ENCODE assay signal across 16 cellular contexts in the genomic region with DNA sequence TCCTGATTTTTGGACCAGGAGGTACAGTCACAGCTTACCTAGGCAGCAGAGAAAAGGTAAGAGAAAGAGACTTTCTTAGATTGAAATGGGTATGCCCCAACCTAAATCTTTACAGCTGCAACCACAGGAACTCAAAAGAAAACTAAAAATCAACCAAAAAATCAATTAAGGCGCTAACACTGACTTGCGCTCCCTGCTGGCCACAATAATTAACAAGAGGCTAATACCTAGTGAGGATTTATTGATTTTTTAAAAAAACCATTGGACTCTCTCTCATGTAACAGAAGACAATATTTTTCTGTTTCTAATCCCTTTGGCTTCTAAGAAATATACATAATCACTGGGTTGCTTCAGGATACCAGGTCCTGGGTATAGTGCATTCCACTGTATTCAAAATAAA.
DNase-seq lines count a peak whose midpoint lies in the region; ATAC-seq, FAIRE-seq and TF ChIP-seq lines count a peak whose summit lies in the region.
"Had no signal": no experiment of that assay in that cellular context is flagged by ENCODE, and none has a peak within 500 bp of the region (broad histone marks: within the 10 kb centered on the region; RNA-seq: fewer than 3 reads in every experiment).

No MANE protein-coding gene starts in this region.

- no peak overlapping the region for H2AFZ ChIP-seq in SK-N-SH (ENCODE audit: low read depth)
- H2AFZ ChIP-seq: parathyroid adenoma had no signal

- ATAC-seq in SK-N-SH treated with all-trans-retinoic acid at 6 μM for 48 hours (no peak), GM18858 (IDR thresholded peaks at IDR 0.05; ENCODE audit: unreplicated experiment) (no peak)
- ATAC-seq: heart left ventricle had no signal

- FAIRE-seq in small intestine (lab: Jason Lieb, UNC) = no peak

- peak overlapping the region in 1 of 2 experiments; percentile 29; a peak in 1 of 4 replicates for H3K4me3 ChIP-seq in SK-N-SH (ENCODE audit: low read depth in 2 of 2, low read length in 1 of 2)
- no peak overlapping the region for H3K4me3 ChIP-seq in small intestine (ENCODE audit: low read depth in 1 of 2, low read length in 2 of 2)
- H3K4me3 ChIP-seq: heart left ventricle, lung, upper lobe of left lung had no signal

- H4K20me1 ChIP-seq in SK-N-SH (ENCODE audit: insufficient read depth) = no peaks in the 10 kb centered on the region

- DNase-seq in SK-N-SH (no peak), NCI-H460 (ENCODE audit: extremely low read depth, low read depth) (peak; percentile 3), fibroblast of gingiva (ENCODE audit: low read depth) (peak; percentile 1), small intestine (peak; percentile 3), SK-N-DZ (ENCODE audit: low spot score) (no peak), NCI-H1694 treated with DMSO at 0.1 percent for 48 hours (lab: John Stamatoyannopoulos, UW) (no peak)
- DNase-seq: activated CD4-positive, alpha-beta T cell treated with anti-CD3 and anti-CD28 coated beads, Interleukin-2, amount 10 ng/mL, durations not matched to agents 24 days and 14 days; Caco-2; effector memory CD4-positive, alpha-beta T cell; heart left ventricle; NCI-H1436 treated with DMSO at 0.1 percent for 48 hours; upper lobe of left lung had no signal

- H3K36me3 ChIP-seq in SK-N-SH (replicated peaks in 1 of 2; ENCODE audit: control insufficient read depth in 1 of 2, insufficient read depth in 2 of 2, low read length in 1 of 2) (no peaks in the 10 kb centered on the region), small intestine (ENCODE audit: control insufficient read depth in 2 of 2, insufficient read depth in 2 of 2, low read length in 2 of 2) (no peaks in the 10 kb centered on the region)
- H3K36me3 ChIP-seq: heart left ventricle, upper lobe of left lung had no signal

- H3K27ac ChIP-seq in SK-N-SH (ENCODE audit: low read depth in 2 of 2, low read length in 1 of 2) = peak overlapping the region in 1 of 2 experiments; percentile 91; a peak in 1 of 4 replicates
- H3K27ac ChIP-seq in small intestine (ENCODE audit: low read depth in 1 of 2, low read length in 1 of 2) = no peak overlapping the region
- H3K27ac ChIP-seq: heart left ventricle, parathyroid adenoma, upper lobe of left lung had no signal

- H3K9me2 ChIP-seq in SK-N-SH = no peaks in the 10 kb centered on the region

- CTCF ChIA-PET in SK-N-SH (lab: Yijun Ruan, JAX) = interaction anchor here (0.7 to 1.9 kb wide), 3 partner anchors 10 to 48 kb away, joined by 3 to 6 read pairs (median 3); no protein-coding TSS in a partner anchor

- WGBS in SK-N-SH (ENCODE audit: low lambda C conversion rate) = 82% methylated on average over 2 of the region's 2 CpGs
- WGBS in small intestine, 3 donors = 50 to 72% (median 67%) methylated on average over 2 of the region's 2 CpGs

- POLR2A ChIA-PET in SK-N-SH (lab: Yijun Ruan, JAX) = no interaction called here

- H3K9me3 ChIP-seq in SK-N-SH (no peaks in the 10 kb centered on the region), small intestine (ENCODE audit: control insufficient read depth, low read depth) (no peaks in the 10 kb centered on the region)
- H3K9me3 ChIP-seq: Caco-2, heart left ventricle, upper lobe of left lung had no signal

- H3K27me3 ChIP-seq in SK-N-SH (ENCODE audit: insufficient read depth) (no peaks in the 10 kb centered on the region), small intestine (ENCODE audit: control insufficient read depth in 2 of 2, insufficient read depth in 2 of 2, low read length in 2 of 2) (no peaks in the 10 kb centered on the region)
- H3K27me3 ChIP-seq: heart left ventricle, upper lobe of left lung had no signal

- no peaks in the 10 kb centered on the region for H3F3A ChIP-seq in SK-N-SH (replicated peaks; ENCODE audit: insufficient read depth)

- TF ChIP-seq CTCF in SK-N-SH (IDR thresholded peaks at IDR 0.05) = peak; percentile 42

- no peak overlapping the region for H3K4me2 ChIP-seq in SK-N-SH

- peaks cover 0 to 12% of the 10 kb centered on the region in 2 experiments; a peak in 2 of 4 replicates for H3K4me1 ChIP-seq in SK-N-SH (ENCODE audit: control insufficient read depth in 1 of 2, insufficient read depth in 2 of 2, low read depth in 1 of 2, low read length in 1 of 2)
- H3K4me1 ChIP-seq in small intestine (ENCODE audit: control insufficient read depth in 2 of 2, insufficient read depth in 1 of 2, low read depth in 1 of 2, low read length in 1 of 2) = no peaks in the 10 kb centered on the region
- H3K4me1 ChIP-seq: Caco-2, heart left ventricle, parathyroid adenoma, upper lobe of left lung had no signal

- H3K9ac ChIP-seq in SK-N-SH = no peak overlapping the region
- H3K9ac ChIP-seq: parathyroid adenoma had no signal

- no peaks in the 10 kb centered on the region for H3K79me2 ChIP-seq in SK-N-SH (ENCODE audit: insufficient read depth)
- H3K79me2 ChIP-seq: parathyroid adenoma had no signal

- no peak for TF ChIP-seq EP300 in SK-N-SH (IDR thresholded peaks at IDR 0.05; ENCODE audit: borderline replicate concordance in 1 of 2, low read depth in 1 of 2, low read length in 1 of 2)

- no peak for TF ChIP-seq RAD21 in SK-N-SH (IDR thresholded peaks at IDR 0.05; ENCODE audit: low read length)

TF ChIP-seq in SK-N-SH, 30 proteins besides CTCF, POLR2A, EP300 and RAD21:
- TF ChIP-seq PBX3 (IDR thresholded peaks at IDR 0.05) (no peak), IRF3 (IDR thresholded peaks at IDR 0.05; ENCODE audit: low read depth, low read length) (no peak)

TF ChIP-seq in SK-N-SH treated with all-trans-retinoic acid at 6 μM for 48 hours, 23 proteins besides CTCF, POLR2A, EP300 and RAD21 (continues in another document):
- TF ChIP-seq ARNTL (CRISPR knock-in tag; IDR thresholded peaks at IDR 0.05; ENCODE audit: borderline replicate concordance, low read depth) (no peak), PATZ1 (CRISPR knock-in tag; IDR thresholded peaks at IDR 0.05; ENCODE audit: borderline replicate concordance) (no peak), ZC3H10 (CRISPR knock-in tag; IDR thresholded peaks at IDR 0.05) (no peak), TOX (CRISPR knock-in tag; IDR thresholded peaks at IDR 0.05; ENCODE audit: borderline replicate concordance) (no peak), CSRNP3 (CRISPR knock-in tag; IDR thresholded peaks at IDR 0.05) (no peak), ZFP3 (CRISPR knock-in tag; IDR thresholded peaks at IDR 0.05) (no peak), PPARA (CRISPR knock-in tag; IDR thresholded peaks at IDR 0.05; ENCODE audit: borderline replicate concordance) (no peak), ZNF70 (CRISPR knock-in tag; IDR thresholded peaks at IDR 0.05) (no peak), GLIS3 (CRISPR knock-in tag; IDR thresholded peaks at IDR 0.05) (no peak), CREB5 (CRISPR knock-in tag; IDR thresholded peaks at IDR 0.05; ENCODE audit: low read depth) (no peak), CSDC2 (CRISPR knock-in tag; IDR thresholded peaks at IDR 0.05) (no peak)

Comparison
In these comparisons a context has a peak if more than half of its experiments do, and no peak if none do; other contexts are left out.
1. DNase-seq: peak in NCI-H460 (single experiment), fibroblast of gingiva (single experiment) and small intestine (single experiment); none in SK-N-SH (single experiment), SK-N-DZ (single experiment) and NCI-H1694 treated with DMSO at 0.1 percent for 48 hours (single experiment).